9 cellular contexts compared by ENCODE assay signal in the genomic region with DNA sequence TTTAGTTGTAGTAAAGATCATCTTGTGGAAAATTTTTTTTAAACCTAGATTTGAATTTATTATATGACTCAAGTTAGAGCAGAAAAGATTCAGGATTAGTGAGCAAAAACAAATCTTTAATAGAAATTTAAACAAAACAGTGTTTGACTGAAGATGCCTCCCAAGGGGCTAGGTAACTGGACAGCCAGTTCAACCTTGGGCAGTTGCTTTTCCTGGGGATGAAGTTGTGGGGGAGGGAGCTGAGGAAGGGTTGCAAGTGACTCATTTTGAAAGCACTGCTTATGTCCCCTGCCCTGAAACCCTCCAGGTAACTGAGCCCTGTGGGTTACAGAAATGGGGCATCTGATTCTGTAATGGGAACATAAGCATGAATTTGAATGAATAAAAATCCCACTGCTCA. TPM values are rescaled to one million over a fixed set of nuclear protein-coding genes. Genes with fewer than 3 reads are reported as not detected.
A peak's percentile ranks its signal among the peaks of the same experiment; 100 is the strongest.
DNase-seq lines count a peak whose midpoint lies in the region; ATAC-seq and TF ChIP-seq lines count a peak whose summit lies in the region.
"Had no signal": no experiment of that assay in that cellular context is flagged by ENCODE, and none has a peak within 500 bp of the region (broad histone marks: within the 10 kb centered on the region; RNA-seq: fewer than 3 reads in every experiment).

No MANE protein-coding gene starts in this region.

- POLR2A ChIA-PET in activated naive CD8-positive, alpha-beta T cell treated with anti-CD3 and anti-CD28 coated beads, Interleukin-2, amount 10 ng/mL, durations not matched to agents 7 days and 5 days (lab: Charles Lee), result interaction anchor here (0.6 to 3.3 kb wide), 3 partner anchors 80 to 327 kb away, joined by 3 to 13 read pairs (median 5); partner anchors contain the start of gene CDK17
- POLR2A ChIA-PET in A673 (lab: Charles Lee; ENCODE audit: low non-redundant PET), result no interaction called here

- H3K27ac ChIP-seq in left ventricle myocardium inferior (replicated peaks) (peak overlapping the region; percentile 89), A673 (ENCODE audit: low read depth, low read length, poor library complexity, severe bottlenecking) (no peak overlapping the region)

- ATAC-seq in left cardiac atrium (no peak), HG03280 (IDR thresholded peaks at IDR 0.05; ENCODE audit: unreplicated experiment) (peak; percentile 69)
- ATAC-seq in activated naive CD8-positive, alpha-beta T cell treated with anti-CD3 and anti-CD28 coated beads, Interleukin-2, amount 10 ng/mL, durations not matched to agents 7 days and 5 days (ENCODE audit: low read depth), result peak; percentile 21

- H3K27me3 ChIP-seq in left ventricle myocardium inferior (ENCODE audit: low read depth) (no peaks in the 10 kb centered on the region), A673 (replicated peaks; ENCODE audit: insufficient read depth, low read depth, low read length, poor library complexity) (no peaks in the 10 kb centered on the region)

- H3K27me3 Mint-ChIP-seq in activated naive CD8-positive, alpha-beta T cell treated with anti-CD3 and anti-CD28 coated beads, Interleukin-2, amount 10 ng/mL, durations not matched to agents 7 days and 5 days, result no peaks in the 10 kb centered on the region
- no peaks in the 10 kb centered on the region for H3K27me3 Mint-ChIP-seq in type B pancreatic cell

- H3K27ac Mint-ChIP-seq in activated naive CD8-positive, alpha-beta T cell treated with anti-CD3 and anti-CD28 coated beads, Interleukin-2, amount 10 ng/mL, durations not matched to agents 7 days and 5 days, result peak overlapping the region; percentile 83
- no peak overlapping the region for H3K27ac Mint-ChIP-seq in type B pancreatic cell

- intact Hi-C loops in left ventricle myocardium inferior (cut with micrococcal nuclease), result loop anchor here (10.0 kb wide), 1 partner anchor 98 kb away; the partner anchor contains the start of gene CDK17
- intact Hi-C loops in left cardiac atrium (cut with DNase I), result loop anchor here in 1 of 2 donors (5.0 kb wide), 1 partner anchor 290 kb away; no protein-coding TSS in a partner anchor
- intact Hi-C loops in A673 (cut with micrococcal nuclease; ENCODE audit: unreplicated experiment), result no loop called here

- H3K36me3 Mint-ChIP-seq in activated naive CD8-positive, alpha-beta T cell treated with anti-CD3 and anti-CD28 coated beads, Interleukin-2, amount 10 ng/mL, durations not matched to agents 7 days and 5 days, result peaks cover 1% of the 10 kb centered on the region
- no peaks in the 10 kb centered on the region for H3K36me3 Mint-ChIP-seq in type B pancreatic cell

- H3K4me3 Mint-ChIP-seq in activated naive CD8-positive, alpha-beta T cell treated with anti-CD3 and anti-CD28 coated beads, Interleukin-2, amount 10 ng/mL, durations not matched to agents 7 days and 5 days, result no peak overlapping the region
- no peak overlapping the region for H3K4me3 Mint-ChIP-seq in type B pancreatic cell

- H3K9me3 Mint-ChIP-seq in activated naive CD8-positive, alpha-beta T cell treated with anti-CD3 and anti-CD28 coated beads, Interleukin-2, amount 10 ng/mL, durations not matched to agents 7 days and 5 days, result peaks cover 1% of the 10 kb centered on the region
- peaks cover 10% of the 10 kb centered on the region for H3K9me3 Mint-ChIP-seq in type B pancreatic cell

- H3K36me3 ChIP-seq in left ventricle myocardium inferior (no peaks in the 10 kb centered on the region), A673 (ENCODE audit: insufficient read depth, low read length, poor library complexity, severe bottlenecking) (no peaks in the 10 kb centered on the region)

- H3K4me3 ChIP-seq in left ventricle myocardium inferior, result no peak overlapping the region
- no peak overlapping the region for H3K4me3 ChIP-seq in A673 (ENCODE audit: low read depth, low read length, poor library complexity, severe bottlenecking)

- peaks cover 32% of the 10 kb centered on the region for H3K4me1 ChIP-seq in left ventricle myocardium inferior
- H3K4me1 ChIP-seq in A673 (ENCODE audit: insufficient read depth, low read length, poor library complexity, severe bottlenecking), result peaks cover 11% of the 10 kb centered on the region

- TF ChIP-seq CTCF in left ventricle myocardium inferior (IDR thresholded peaks at IDR 0.05; ENCODE audit: borderline replicate concordance) (no peak), A673 (conservative IDR thresholded peaks at IDR 0.05; ENCODE audit: low read depth, low read length) (no peak), type B pancreatic cell (conservative IDR thresholded peaks at IDR 0.05) (no peak)

- BruUV-seq in A673 (replicated peaks; lab: Mats Ljungman, UMichigan), result no TSS peak

- no peak for DNase-seq in left ventricle myocardium inferior
- DNase-seq in left cardiac atrium, result no peak
- no peak for DNase-seq in activated naive CD8-positive, alpha-beta T cell treated with anti-CD3 and anti-CD28 coated beads, Interleukin-2, amount 10 ng/mL, durations not matched to agents 7 days and 5 days
- no peak for DNase-seq in activated gamma-delta T cell treated with Interleukin-2 at 50 U/mL for 16 hours
- DNase-seq in A673 (ENCODE audit: low spot score), result no peak
- no peak for DNase-seq in stimulated activated CD4-positive, alpha-beta T cell treated with anti-CD3 and anti-CD28 coated beads, Interleukin-1b, Interleukin-23, amount 100 ng/mL, for 48 hours
- no peak for DNase-seq in type B pancreatic cell (ENCODE audit: extremely low spot score, unreplicated experiment)
- DNase-seq: stimulated activated CD4-positive, alpha-beta T cell treated with anti-CD3 and anti-CD28 coated beads, Interleukin-12 subunit alpha, Interleukin-12 subunit beta, amount 100 ng/mL, for 4 hours had no signal

- H3K4me1 Mint-ChIP-seq in activated naive CD8-positive, alpha-beta T cell treated with anti-CD3 and anti-CD28 coated beads, Interleukin-2, amount 10 ng/mL, durations not matched to agents 7 days and 5 days, result peaks cover 32% of the 10 kb centered on the region
- H3K4me1 Mint-ChIP-seq in type B pancreatic cell (ENCODE audit: unreplicated experiment), result peaks cover 8% of the 10 kb centered on the region

- no peaks in the 10 kb centered on the region for H3K9me3 ChIP-seq in left ventricle myocardium inferior (replicated peaks)
- H3K9me3 ChIP-seq in A673 (ENCODE audit: low read depth, low read length, poor library complexity, severe bottlenecking), result no peaks in the 10 kb centered on the region

- CTCF ChIA-PET in A673 (lab: Charles Lee), result no interaction called here

RNA-seq across cellular contexts. Expression of gene CFAP54, which starts 13.1 kb away (rescaled TPM):
- total RNA-seq in left ventricle myocardium inferior, result 0.16 TPM
- under 1 TPM; 0.38 to 0.97 TPM for total RNA-seq in left cardiac atrium
- 1 to 10 TPM in 1 of 2 experiments, under 1 TPM in 1; 0.94 to 1.8 TPM for total RNA-seq in activated naive CD8-positive, alpha-beta T cell treated with anti-CD3 and anti-CD28 coated beads, Interleukin-2, amount 10 ng/mL, durations not matched to agents 7 days and 5 days
- 0.71 and 1.5 TPM in 2 replicates for total RNA-seq in A673 (2021)
- total RNA-seq in type B pancreatic cell (ENCODE audit: low replicate concordance), result 0.93 and 8.9 TPM in 2 replicates

Comparison
In these comparisons a context has a peak if more than half of its experiments do, and no peak if none do; other contexts are left out.
1. ATAC-seq: peak in HG03280 (single experiment) and activated naive CD8-positive, alpha-beta T cell treated with anti-CD3 and anti-CD28 coated beads, Interleukin-2, amount 10 ng/mL, durations not matched to agents 7 days and 5 days (single experiment); none in left cardiac atrium (0 of 2).